37 cellular contexts compared by ENCODE assay signal in genomic region chr6:147674794-147675193, GRCh38.
"Had no signal": no experiment of that assay in that cellular context is flagged by ENCODE, and none has a peak within 500 bp of the region (broad histone marks: within the 10 kb centered on the region; RNA-seq: fewer than 3 reads in every experiment).

No MANE protein-coding gene starts in this region.

- H3K27me3 Mint-ChIP-seq: activated B cell treated with CpG ODN at 0.5 μM for 24 hours; activated CD4-positive, alpha-beta memory T cell treated with anti-CD3 and anti-CD28 coated beads for 36 hours; activated CD4-positive, alpha-beta T cell treated with anti-CD3 and anti-CD28 coated beads, Interleukin-2, amount 10 ng/mL, durations not matched to agents 24 days and 14 days had no signal

- ATAC-seq: activated CD8-positive, alpha-beta T cell treated with anti-CD3 and anti-CD28 coated beads for 36 hours; activated naive CD4-positive, alpha-beta T cell treated with anti-CD3 and anti-CD28 coated beads, Interleukin-2, amount 50 U/mL, for 72 hours; activated T-cell treated with anti-CD3 and anti-CD28 coated beads, Interleukin-2, amount 50 U/mL, for 4 hours; activated T-cell treated with anti-CD3 and anti-CD28 coated beads, Interleukin-2, amount 50 U/mL, for 72 hours; activated T-helper 17 cell treated with anti-CD3 and anti-CD28 coated beads, Interleukin-2, amount 50 U/mL, for 72 hours; body of pancreas had no signal

- FAIRE-seq: astrocyte, TTC549 had no signal

- H3K4me1 ChIP-seq: adrenal gland, body of pancreas, breast epithelium had no signal

- DNase-seq: activated B cell treated with CpG ODN at 0.5 μM for 24 hours; activated CD4-positive, alpha-beta memory T cell treated with anti-CD3 and anti-CD28 coated beads for 36 hours; activated CD4-positive, alpha-beta T cell treated with anti-CD3 and anti-CD28 coated beads for 4 hours; activated CD4-positive, alpha-beta T cell treated with anti-CD3 and anti-CD28 coated beads, Interleukin-2, amount 10 ng/mL, durations not matched to agents 24 days and 14 days; activated CD4-positive, alpha-beta T cell treated with anti-CD3 and anti-CD28 coated beads, Interleukin-2, amount 50 U/mL, for 1 hour; activated CD4-positive, alpha-beta T cell treated with anti-CD3 and anti-CD28 coated beads, Interleukin-2, amount 50 U/mL, for 4 hours; activated CD4-positive, CD25-positive, alpha-beta regulatory T cell treated with anti-CD3 and anti-CD28 coated beads, Interleukin-2, amount 50 U/mL, for 72 hours; activated CD8-positive, alpha-beta memory T cell treated with anti-CD3 and anti-CD28 coated beads, Interleukin-2, amount 50 U/mL, for 4 hours; activated CD8-positive, alpha-beta T cell treated with anti-CD3 and anti-CD28 coated beads for 36 hours; activated effector memory CD4-positive, alpha-beta T cell treated with anti-CD3 and anti-CD28 coated beads, Interleukin-2, amount 50 U/mL, for 16 hours; activated gamma-delta T cell treated with Interleukin-2 at 50 U/mL for 16 hours; activated naive CD4-positive, alpha-beta T cell; activated naive CD4-positive, alpha-beta T cell treated with anti-CD3 and anti-CD28 coated beads for 36 hours; activated naive CD4-positive, alpha-beta T cell treated with anti-CD3 and anti-CD28 coated beads, Interleukin-2, amount 50 U/mL, for 16 hours; activated naive CD8-positive, alpha-beta T cell treated with anti-CD3 and anti-CD28 coated beads for 36 hours; activated T-cell treated with anti-CD3 and anti-CD28 coated beads for 4 hours; activated T-cell treated with anti-CD3 and anti-CD28 coated beads, Interleukin-2, amount 50 U/mL, for 1 hour; activated T-cell treated with anti-CD3 and anti-CD28 coated beads, Interleukin-2, amount 50 U/mL, for 4 hours; activated T-cell treated with anti-CD3 and anti-CD28 coated beads, Interleukin-2, amount 50 U/mL, for 72 hours; adrenal gland; amniotic stem cell; aorta; body of pancreas; brain microvascular endothelial cell; central memory CD4-positive, alpha-beta T cell; T-helper 1 cell; T-helper 2 cell; T-helper 9 cell had no signal

- H3K4me3 ChIP-seq: adrenal gland, body of pancreas, breast epithelium had no signal

- H3K36me3 Mint-ChIP-seq: activated CD4-positive, alpha-beta memory T cell treated with anti-CD3 and anti-CD28 coated beads for 36 hours; activated naive CD4-positive, alpha-beta T cell treated with anti-CD3 and anti-CD28 coated beads, Interleukin-2, amount 50 U/mL, for 72 hours; activated naive CD8-positive, alpha-beta T cell treated with anti-CD3 and anti-CD28 coated beads for 36 hours had no signal

- H3K27me3 ChIP-seq: adrenal gland, body of pancreas, brain microvascular endothelial cell, breast epithelium had no signal

- H3K27ac ChIP-seq: adrenal gland, body of pancreas, brain microvascular endothelial cell, breast epithelium, VCaP had no signal

- H3K36me3 ChIP-seq: adrenal gland, brain microvascular endothelial cell, breast epithelium had no signal

- H3K9me3 Mint-ChIP-seq: activated CD4-positive, alpha-beta T cell treated with anti-CD3 and anti-CD28 coated beads, Interleukin-2, amount 10 ng/mL, durations not matched to agents 24 days and 14 days; activated T-helper 1 cell treated with anti-CD3 and anti-CD28 coated beads, Interleukin-12 subunit alpha, Interleukin-12 subunit beta, Interleukin-2, Interleukin-4 antibody, amounts not matched to agents 30 ng/mL and 10 ng/mL and 1 ng/mL, durations not matched to agents 14 hours and 24 hours and 36 hours; T-helper 1 cell treated with Interleukin-12 subunit alpha and Interleukin-12 subunit beta and Interleukin-4 antibody, amounts not matched to agents 30 μg/mL and 1 μg/mL, for 36 hours had no signal

- H3K9me3 ChIP-seq: adrenal gland had no signal

- H3K27ac Mint-ChIP-seq: activated B cell treated with CpG ODN at 0.5 μM for 24 hours; activated CD4-positive, alpha-beta memory T cell treated with anti-CD3 and anti-CD28 coated beads for 36 hours; activated CD4-positive, alpha-beta T cell treated with anti-CD3 and anti-CD28 coated beads, Interleukin-2, amount 10 ng/mL, durations not matched to agents 24 days and 14 days; activated CD8-positive, alpha-beta T cell treated with anti-CD3 and anti-CD28 coated beads for 36 hours; activated naive CD4-positive, alpha-beta T cell treated with anti-CD3 and anti-CD28 coated beads for 36 hours; activated naive CD4-positive, alpha-beta T cell treated with anti-CD3 and anti-CD28 coated beads, Interleukin-2, amount 50 U/mL, for 72 hours; activated naive CD8-positive, alpha-beta T cell treated with anti-CD3 and anti-CD28 coated beads for 36 hours; activated T-cell treated with anti-CD3 and anti-CD28 coated beads, Interleukin-2, amount 50 U/mL, for 72 hours; activated T-helper 1 cell treated with anti-CD3 and anti-CD28 coated beads, Interleukin-12 subunit alpha, Interleukin-12 subunit beta, Interleukin-2, Interleukin-4 antibody, amounts not matched to agents 30 ng/mL and 10 ng/mL and 1 ng/mL, durations not matched to agents 14 hours and 24 hours and 36 hours; activated T-helper 17 cell treated with anti-CD3 and anti-CD28 coated beads, Interleukin-2, amount 50 U/mL, for 72 hours; T-helper 1 cell treated with Interleukin-12 subunit alpha and Interleukin-12 subunit beta and Interleukin-4 antibody, amounts not matched to agents 30 μg/mL and 1 μg/mL, for 36 hours; T-helper 2 cell treated with Interferon-gamma antibody and Interleukin-4, amounts not matched to agents 5 μg/mL and 100 μg/mL, for 36 hours had no signal

- H3K4me1 Mint-ChIP-seq: activated B cell treated with CpG ODN at 0.5 μM for 24 hours; activated CD4-positive, alpha-beta T cell treated with anti-CD3 and anti-CD28 coated beads, Interleukin-2, amount 10 ng/mL, durations not matched to agents 24 days and 14 days; activated naive CD8-positive, alpha-beta T cell treated with anti-CD3 and anti-CD28 coated beads for 36 hours; activated T-helper 17 cell treated with anti-CD3 and anti-CD28 coated beads, Interleukin-2, amount 50 U/mL, for 72 hours had no signal

- H3K4me3 Mint-ChIP-seq: activated B cell treated with CpG ODN at 0.5 μM for 24 hours; activated CD4-positive, alpha-beta memory T cell treated with anti-CD3 and anti-CD28 coated beads for 36 hours; activated CD4-positive, alpha-beta T cell treated with anti-CD3 and anti-CD28 coated beads, Interleukin-2, amount 10 ng/mL, durations not matched to agents 24 days and 14 days; activated CD8-positive, alpha-beta T cell treated with anti-CD3 and anti-CD28 coated beads for 36 hours; activated naive CD4-positive, alpha-beta T cell treated with anti-CD3 and anti-CD28 coated beads for 36 hours; activated naive CD8-positive, alpha-beta T cell treated with anti-CD3 and anti-CD28 coated beads for 36 hours; activated T-cell treated with anti-CD3 and anti-CD28 coated beads, Interleukin-2, amount 50 U/mL, for 4 hours; activated T-cell treated with anti-CD3 and anti-CD28 coated beads, Interleukin-2, amount 50 U/mL, for 72 hours; activated T-helper 1 cell treated with anti-CD3 and anti-CD28 coated beads, Interleukin-12 subunit alpha, Interleukin-12 subunit beta, Interleukin-2, Interleukin-4 antibody, amounts not matched to agents 30 ng/mL and 10 ng/mL and 1 ng/mL, durations not matched to agents 14 hours and 24 hours and 36 hours; activated T-helper 17 cell treated with anti-CD3 and anti-CD28 coated beads, Interleukin-2, amount 50 U/mL, for 72 hours; T-helper 1 cell treated with Interleukin-12 subunit alpha and Interleukin-12 subunit beta and Interleukin-4 antibody, amounts not matched to agents 30 μg/mL and 1 μg/mL, for 36 hours; T-helper 2 cell treated with Interferon-gamma antibody and Interleukin-4, amounts not matched to agents 5 μg/mL and 100 μg/mL, for 36 hours had no signal
